1 cellular context compared by ENCODE assay signal in the genomic region with DNA sequence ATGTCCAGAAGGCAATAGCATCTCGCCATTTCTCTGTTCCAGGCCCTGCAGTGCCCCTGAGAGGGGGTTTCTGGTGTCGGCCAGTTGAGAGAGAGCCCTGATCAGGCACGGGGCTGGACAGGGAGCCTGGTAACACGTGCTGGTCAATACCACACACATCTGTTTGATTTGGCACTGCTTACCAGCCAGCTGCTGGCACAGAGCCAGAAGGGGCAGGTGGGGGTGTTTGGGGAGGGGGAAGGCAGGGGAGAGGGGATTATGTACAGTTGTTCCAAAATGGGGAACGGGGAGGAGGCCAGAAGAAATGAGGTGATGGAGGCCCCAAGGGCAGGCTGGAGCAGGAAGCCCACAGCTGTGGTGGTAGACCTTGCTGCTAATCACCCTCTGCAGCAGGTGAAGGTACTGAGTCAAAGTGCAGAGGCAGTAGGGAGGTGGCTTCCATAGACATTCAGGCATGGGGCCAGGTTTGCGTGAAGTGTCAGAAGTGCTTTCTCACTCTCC.
TF ChIP-seq lines count a peak whose summit lies in the region.

No MANE protein-coding gene starts in this region.

TF ChIP-seq in HepG2, 621 proteins besides CTCF, POLR2A, EP300 and RAD21 (continued from another document and continues in another):
- TF ChIP-seq HMG20A (CRISPR knock-in tag; IDR thresholded peaks at IDR 0.05; ENCODE audit: borderline replicate concordance) (peak; percentile 31; the same call in 1 of the 2 replicates), LCORL (IDR thresholded peaks at IDR 0.05) (peak; percentile 75; the same call in 1 of the 2 replicates), LCORL (CRISPR knock-in tag; IDR thresholded peaks at IDR 0.05) (0 out of 2 replicates have a peak, but pooled peaks have one; percentile 12), PTBP1 (IDR thresholded peaks at IDR 0.05; ENCODE audit: low read depth, low read length, poor library complexity, severe bottlenecking) (no peak), ZNF12 (CRISPR knock-in tag; IDR thresholded peaks at IDR 0.05) (no peak), FOSL2 (CRISPR knock-in tag; IDR thresholded peaks at IDR 0.05) (peak; percentile 50), ZNF264 (CRISPR knock-in tag; IDR thresholded peaks at IDR 0.05) (no peak), SIN3A (IDR thresholded peaks at IDR 0.05; ENCODE audit: borderline replicate concordance, low read depth, low read length) (0 out of 2 replicates have a peak, but pooled peaks have one; percentile 34), AHR (CRISPR knock-in tag; IDR thresholded peaks at IDR 0.05) (no peak), ZNF367 (CRISPR knock-in tag; IDR thresholded peaks at IDR 0.05; ENCODE audit: borderline replicate concordance) (no peak), GATAD2A (CRISPR knock-in tag; IDR thresholded peaks at IDR 0.05) (peak; percentile 18; the same call in 1 of the 2 replicates), NFE2L2 (IDR thresholded peaks at IDR 0.05; ENCODE audit: low read length) (no peak), MIER3 (CRISPR knock-in tag; IDR thresholded peaks at IDR 0.05; ENCODE audit: borderline replicate concordance) (peak; percentile 21; the same call in 1 of the 2 replicates), HMG20B (CRISPR knock-in tag; conservative IDR thresholded peaks at IDR 0.05) (no peak), RXRA (CRISPR knock-in tag; IDR thresholded peaks at IDR 0.05) (peak; percentile 49; the same call in 1 of the 2 replicates), ZNF225 (CRISPR knock-in tag; IDR thresholded peaks at IDR 0.05) (no peak), ZNF558 (CRISPR knock-in tag; IDR thresholded peaks at IDR 0.05; ENCODE audit: borderline replicate concordance) (no peak), ZFX (CRISPR knock-in tag; IDR thresholded peaks at IDR 0.05; ENCODE audit: low read depth) (peak; percentile 45; the same call in 1 of the 2 replicates), SALL1 (CRISPR knock-in tag; IDR thresholded peaks at IDR 0.05) (peak; percentile 57; the same call in 1 of the 2 replicates), HDAC1 (CRISPR knock-in tag; IDR thresholded peaks at IDR 0.05) (peak; percentile 19), SUZ12 (IDR thresholded peaks at IDR 0.05; ENCODE audit: low read depth, low read length) (no peak), YEATS4 (CRISPR knock-in tag; IDR thresholded peaks at IDR 0.05; ENCODE audit: borderline replicate concordance) (peak; percentile 27; the same call in 1 of the 2 replicates), ZFY (CRISPR knock-in tag; IDR thresholded peaks at IDR 0.05) (peak; percentile 9), ZNF331 (CRISPR knock-in tag; IDR thresholded peaks at IDR 0.05) (0 out of 2 replicates have a peak, but pooled peaks have one; percentile 9), RARA (CRISPR knock-in tag; IDR thresholded peaks at IDR 0.05) (peak; percentile 21), BHLHE40 (IDR thresholded peaks at IDR 0.05; ENCODE audit: low read length) (peak; percentile 90), RBFOX2 (IDR thresholded peaks at IDR 0.05; ENCODE audit: low read depth, low read length) (0 out of 2 replicates have a peak, but pooled peaks have one; percentile 34)
- TF ChIP-seq, protein P1, sequence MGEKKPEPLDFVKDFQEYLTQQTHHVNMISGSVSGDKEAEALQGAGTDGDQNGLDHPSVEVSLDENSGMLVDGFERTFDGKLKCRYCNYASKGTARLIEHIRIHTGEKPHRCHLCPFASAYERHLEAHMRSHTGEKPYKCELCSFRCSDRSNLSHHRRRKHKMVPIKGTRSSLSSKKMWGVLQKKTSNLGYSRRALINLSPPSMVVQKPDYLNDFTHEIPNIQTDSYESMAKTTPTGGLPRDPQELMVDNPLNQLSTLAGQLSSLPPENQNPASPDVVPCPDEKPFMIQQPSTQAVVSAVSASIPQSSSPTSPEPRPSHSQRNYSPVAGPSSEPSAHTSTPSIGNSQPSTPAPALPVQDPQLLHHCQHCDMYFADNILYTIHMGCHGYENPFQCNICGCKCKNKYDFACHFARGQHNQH (CRISPR knock-in tag; IDR thresholded peaks at IDR 0.05) = no peak
- TF ChIP-seq, protein P2, sequence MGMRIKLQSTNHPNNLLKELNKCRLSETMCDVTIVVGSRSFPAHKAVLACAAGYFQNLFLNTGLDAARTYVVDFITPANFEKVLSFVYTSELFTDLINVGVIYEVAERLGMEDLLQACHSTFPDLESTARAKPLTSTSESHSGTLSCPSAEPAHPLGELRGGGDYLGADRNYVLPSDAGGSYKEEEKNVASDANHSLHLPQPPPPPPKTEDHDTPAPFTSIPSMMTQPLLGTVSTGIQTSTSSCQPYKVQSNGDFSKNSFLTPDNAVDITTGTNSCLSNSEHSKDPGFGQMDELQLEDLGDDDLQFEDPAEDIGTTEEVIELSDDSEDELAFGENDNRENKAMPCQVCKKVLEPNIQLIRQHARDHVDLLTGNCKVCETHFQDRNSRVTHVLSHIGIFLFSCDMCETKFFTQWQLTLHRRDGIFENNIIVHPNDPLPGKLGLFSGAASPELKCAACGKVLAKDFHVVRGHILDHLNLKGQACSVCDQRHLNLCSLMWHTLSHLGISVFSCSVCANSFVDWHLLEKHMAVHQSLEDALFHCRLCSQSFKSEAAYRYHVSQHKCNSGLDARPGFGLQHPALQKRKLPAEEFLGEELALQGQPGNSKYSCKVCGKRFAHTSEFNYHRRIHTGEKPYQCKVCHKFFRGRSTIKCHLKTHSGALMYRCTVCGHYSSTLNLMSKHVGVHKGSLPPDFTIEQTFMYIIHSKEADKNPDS (CRISPR knock-in tag; IDR thresholded peaks at IDR 0.05) = no peak
- TF ChIP-seq, protein P3, sequence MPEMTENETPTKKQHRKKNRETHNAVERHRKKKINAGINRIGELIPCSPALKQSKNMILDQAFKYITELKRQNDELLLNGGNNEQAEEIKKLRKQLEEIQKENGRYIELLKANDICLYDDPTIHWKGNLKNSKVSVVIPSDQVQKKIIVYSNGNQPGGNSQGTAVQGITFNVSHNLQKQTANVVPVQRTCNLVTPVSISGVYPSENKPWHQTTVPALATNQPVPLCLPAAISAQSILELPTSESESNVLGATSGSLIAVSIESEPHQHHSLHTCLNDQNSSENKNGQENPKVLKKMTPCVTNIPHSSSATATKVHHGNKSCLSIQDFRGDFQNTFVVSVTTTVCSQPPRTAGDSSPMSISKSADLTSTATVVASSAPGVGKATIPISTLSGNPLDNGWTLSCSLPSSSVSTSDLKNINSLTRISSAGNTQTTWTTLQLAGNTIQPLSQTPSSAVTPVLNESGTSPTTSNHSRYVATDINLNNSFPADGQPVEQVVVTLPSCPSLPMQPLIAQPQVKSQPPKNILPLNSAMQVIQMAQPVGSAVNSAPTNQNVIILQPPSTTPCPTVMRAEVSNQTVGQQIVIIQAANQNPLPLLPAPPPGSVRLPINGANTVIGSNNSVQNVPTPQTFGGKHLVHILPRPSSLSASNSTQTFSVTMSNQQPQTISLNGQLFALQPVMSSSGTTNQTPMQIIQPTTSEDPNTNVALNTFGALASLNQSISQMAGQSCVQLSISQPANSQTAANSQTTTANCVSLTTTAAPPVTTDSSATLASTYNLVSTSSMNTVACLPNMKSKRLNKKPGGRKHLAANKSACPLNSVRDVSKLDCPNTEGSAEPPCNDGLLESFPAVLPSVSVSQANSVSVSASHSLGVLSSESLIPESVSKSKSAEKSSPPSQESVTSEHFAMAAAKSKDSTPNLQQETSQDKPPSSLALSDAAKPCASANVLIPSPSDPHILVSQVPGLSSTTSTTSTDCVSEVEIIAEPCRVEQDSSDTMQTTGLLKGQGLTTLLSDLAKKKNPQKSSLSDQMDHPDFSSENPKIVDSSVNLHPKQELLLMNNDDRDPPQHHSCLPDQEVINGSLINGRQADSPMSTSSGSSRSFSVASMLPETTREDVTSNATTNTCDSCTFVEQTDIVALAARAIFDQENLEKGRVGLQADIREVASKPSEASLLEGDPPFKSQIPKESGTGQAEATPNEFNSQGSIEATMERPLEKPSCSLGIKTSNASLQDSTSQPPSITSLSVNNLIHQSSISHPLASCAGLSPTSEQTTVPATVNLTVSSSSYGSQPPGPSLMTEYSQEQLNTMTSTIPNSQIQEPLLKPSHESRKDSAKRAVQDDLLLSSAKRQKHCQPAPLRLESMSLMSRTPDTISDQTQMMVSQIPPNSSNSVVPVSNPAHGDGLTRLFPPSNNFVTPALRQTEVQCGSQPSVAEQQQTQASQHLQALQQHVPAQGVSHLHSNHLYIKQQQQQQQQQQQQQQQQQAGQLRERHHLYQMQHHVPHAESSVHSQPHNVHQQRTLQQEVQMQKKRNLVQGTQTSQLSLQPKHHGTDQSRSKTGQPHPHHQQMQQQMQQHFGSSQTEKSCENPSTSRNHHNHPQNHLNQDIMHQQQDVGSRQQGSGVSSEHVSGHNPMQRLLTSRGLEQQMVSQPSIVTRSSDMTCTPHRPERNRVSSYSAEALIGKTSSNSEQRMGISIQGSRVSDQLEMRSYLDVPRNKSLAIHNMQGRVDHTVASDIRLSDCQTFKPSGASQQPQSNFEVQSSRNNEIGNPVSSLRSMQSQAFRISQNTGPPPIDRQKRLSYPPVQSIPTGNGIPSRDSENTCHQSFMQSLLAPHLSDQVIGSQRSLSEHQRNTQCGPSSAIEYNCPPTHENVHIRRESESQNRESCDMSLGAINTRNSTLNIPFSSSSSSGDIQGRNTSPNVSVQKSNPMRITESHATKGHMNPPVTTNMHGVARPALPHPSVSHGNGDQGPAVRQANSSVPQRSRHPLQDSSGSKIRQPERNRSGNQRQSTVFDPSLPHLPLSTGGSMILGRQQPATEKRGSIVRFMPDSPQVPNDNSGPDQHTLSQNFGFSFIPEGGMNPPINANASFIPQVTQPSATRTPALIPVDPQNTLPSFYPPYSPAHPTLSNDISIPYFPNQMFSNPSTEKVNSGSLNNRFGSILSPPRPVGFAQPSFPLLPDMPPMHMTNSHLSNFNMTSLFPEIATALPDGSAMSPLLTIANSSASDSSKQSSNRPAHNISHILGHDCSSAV (CRISPR knock-in tag; IDR thresholded peaks at IDR 0.05; ENCODE audit: borderline replicate concordance) = no peak
- TF ChIP-seq, protein P4, sequence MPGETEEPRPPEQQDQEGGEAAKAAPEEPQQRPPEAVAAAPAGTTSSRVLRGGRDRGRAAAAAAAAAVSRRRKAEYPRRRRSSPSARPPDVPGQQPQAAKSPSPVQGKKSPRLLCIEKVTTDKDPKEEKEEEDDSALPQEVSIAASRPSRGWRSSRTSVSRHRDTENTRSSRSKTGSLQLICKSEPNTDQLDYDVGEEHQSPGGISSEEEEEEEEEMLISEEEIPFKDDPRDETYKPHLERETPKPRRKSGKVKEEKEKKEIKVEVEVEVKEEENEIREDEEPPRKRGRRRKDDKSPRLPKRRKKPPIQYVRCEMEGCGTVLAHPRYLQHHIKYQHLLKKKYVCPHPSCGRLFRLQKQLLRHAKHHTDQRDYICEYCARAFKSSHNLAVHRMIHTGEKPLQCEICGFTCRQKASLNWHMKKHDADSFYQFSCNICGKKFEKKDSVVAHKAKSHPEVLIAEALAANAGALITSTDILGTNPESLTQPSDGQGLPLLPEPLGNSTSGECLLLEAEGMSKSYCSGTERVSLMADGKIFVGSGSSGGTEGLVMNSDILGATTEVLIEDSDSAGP (CRISPR knock-in tag; IDR thresholded peaks at IDR 0.05; ENCODE audit: borderline replicate concordance) = 0 out of 2 replicates have a peak, but pooled peaks have one; percentile 33
- TF ChIP-seq, protein P5, sequence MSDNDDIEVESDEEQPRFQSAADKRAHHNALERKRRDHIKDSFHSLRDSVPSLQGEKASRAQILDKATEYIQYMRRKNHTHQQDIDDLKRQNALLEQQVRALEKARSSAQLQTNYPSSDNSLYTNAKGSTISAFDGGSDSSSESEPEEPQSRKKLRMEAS (IDR thresholded peaks at IDR 0.05) = peak; percentile 88
- TF ChIP-seq, protein P6, sequence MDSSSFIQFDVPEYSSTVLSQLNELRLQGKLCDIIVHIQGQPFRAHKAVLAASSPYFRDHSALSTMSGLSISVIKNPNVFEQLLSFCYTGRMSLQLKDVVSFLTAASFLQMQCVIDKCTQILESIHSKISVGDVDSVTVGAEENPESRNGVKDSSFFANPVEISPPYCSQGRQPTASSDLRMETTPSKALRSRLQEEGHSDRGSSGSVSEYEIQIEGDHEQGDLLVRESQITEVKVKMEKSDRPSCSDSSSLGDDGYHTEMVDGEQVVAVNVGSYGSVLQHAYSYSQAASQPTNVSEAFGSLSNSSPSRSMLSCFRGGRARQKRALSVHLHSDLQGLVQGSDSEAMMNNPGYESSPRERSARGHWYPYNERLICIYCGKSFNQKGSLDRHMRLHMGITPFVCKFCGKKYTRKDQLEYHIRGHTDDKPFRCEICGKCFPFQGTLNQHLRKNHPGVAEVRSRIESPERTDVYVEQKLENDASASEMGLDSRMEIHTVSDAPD (CRISPR knock-in tag; IDR thresholded peaks at IDR 0.05) = peak; percentile 81; the same call in 1 of the 2 replicates
- TF ChIP-seq, protein P7, sequence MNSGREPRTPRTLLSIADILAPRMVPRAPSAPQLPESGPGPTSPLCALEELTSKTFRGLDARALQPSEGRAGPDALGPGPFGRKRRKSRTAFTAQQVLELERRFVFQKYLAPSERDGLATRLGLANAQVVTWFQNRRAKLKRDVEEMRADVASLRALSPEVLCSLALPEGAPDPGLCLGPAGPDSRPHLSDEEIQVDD (CRISPR knock-in tag; IDR thresholded peaks at IDR 0.05; ENCODE audit: borderline replicate concordance) = no peak
- TF ChIP-seq, protein P8, sequence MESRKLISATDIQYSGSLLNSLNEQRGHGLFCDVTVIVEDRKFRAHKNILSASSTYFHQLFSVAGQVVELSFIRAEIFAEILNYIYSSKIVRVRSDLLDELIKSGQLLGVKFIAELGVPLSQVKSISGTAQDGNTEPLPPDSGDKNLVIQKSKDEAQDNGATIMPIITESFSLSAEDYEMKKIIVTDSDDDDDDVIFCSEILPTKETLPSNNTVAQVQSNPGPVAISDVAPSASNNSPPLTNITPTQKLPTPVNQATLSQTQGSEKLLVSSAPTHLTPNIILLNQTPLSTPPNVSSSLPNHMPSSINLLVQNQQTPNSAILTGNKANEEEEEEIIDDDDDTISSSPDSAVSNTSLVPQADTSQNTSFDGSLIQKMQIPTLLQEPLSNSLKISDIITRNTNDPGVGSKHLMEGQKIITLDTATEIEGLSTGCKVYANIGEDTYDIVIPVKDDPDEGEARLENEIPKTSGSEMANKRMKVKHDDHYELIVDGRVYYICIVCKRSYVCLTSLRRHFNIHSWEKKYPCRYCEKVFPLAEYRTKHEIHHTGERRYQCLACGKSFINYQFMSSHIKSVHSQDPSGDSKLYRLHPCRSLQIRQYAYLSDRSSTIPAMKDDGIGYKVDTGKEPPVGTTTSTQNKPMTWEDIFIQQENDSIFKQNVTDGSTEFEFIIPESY (CRISPR knock-in tag; IDR thresholded peaks at IDR 0.05) = peak; percentile 41; the same call in 1 of the 2 replicates
- TF ChIP-seq, protein P9, sequence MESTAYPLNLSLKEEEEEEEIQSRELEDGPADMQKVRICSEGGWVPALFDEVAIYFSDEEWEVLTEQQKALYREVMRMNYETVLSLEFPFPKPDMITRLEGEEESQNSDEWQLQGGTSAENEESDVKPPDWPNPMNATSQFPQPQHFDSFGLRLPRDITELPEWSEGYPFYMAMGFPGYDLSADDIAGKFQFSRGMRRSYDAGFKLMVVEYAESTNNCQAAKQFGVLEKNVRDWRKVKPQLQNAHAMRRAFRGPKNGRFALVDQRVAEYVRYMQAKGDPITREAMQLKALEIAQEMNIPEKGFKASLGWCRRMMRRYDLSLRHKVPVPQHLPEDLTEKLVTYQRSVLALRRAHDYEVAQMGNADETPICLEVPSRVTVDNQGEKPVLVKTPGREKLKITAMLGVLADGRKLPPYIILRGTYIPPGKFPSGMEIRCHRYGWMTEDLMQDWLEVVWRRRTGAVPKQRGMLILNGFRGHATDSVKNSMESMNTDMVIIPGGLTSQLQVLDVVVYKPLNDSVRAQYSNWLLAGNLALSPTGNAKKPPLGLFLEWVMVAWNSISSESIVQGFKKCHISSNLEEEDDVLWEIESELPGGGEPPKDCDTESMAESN (CRISPR knock-in tag; conservative IDR thresholded peaks at IDR 0.05) = no peak
